Comparison of ENCODE assay signal across 1 cellular context in the genomic region with DNA sequence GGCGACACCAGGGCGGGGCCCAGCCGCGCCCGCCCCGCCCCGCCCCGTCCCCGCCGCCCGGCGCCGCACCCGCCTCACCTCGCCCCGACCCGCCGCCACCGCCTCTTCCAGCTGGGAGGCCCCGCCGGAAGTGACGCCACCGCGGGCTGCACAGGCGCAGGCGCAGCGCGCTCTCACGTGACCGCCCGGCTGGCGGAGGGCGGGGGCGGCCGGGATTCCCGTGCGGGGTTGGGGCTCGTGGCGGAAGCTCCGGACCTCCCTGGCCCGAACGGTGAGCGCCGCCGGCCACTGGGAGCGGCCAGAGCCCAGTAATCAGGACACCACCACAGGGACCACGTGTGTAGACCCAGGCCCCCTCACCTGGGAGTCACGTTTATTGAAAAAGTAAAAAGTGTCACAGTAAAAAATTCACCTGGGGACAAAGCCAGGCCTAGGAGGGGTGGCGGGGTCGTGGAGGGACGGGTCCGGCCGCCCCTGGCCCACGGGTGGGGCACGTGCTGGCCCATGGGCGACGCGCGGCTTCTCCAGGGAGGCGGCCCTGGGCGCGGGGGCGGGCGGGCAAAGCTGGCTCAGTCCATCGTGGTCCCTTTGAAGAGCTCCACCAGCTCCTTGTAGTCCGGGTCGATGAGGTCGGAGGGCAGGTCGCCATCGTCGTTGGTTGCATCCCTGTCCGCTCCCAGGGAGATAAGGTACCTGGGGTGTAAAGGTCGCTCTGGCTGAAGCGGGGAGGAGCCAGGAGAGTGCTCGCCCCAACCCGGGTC.
TF ChIP-seq lines count a peak whose summit lies in the region.

A gene with protein sequence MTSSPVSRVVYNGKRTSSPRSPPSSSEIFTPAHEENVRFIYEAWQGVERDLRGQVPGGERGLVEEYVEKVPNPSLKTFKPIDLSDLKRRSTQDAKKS (minus strand): TSS at position 132 of the 761 bp plus-strand sequence. CDS start 8,785 bp downstream, outside the sequence.

TF ChIP-seq in K562, 482 proteins besides CTCF, POLR2A, EP300 and RAD21 (continued from another document and continues in another):
- TF ChIP-seq, protein P1, sequence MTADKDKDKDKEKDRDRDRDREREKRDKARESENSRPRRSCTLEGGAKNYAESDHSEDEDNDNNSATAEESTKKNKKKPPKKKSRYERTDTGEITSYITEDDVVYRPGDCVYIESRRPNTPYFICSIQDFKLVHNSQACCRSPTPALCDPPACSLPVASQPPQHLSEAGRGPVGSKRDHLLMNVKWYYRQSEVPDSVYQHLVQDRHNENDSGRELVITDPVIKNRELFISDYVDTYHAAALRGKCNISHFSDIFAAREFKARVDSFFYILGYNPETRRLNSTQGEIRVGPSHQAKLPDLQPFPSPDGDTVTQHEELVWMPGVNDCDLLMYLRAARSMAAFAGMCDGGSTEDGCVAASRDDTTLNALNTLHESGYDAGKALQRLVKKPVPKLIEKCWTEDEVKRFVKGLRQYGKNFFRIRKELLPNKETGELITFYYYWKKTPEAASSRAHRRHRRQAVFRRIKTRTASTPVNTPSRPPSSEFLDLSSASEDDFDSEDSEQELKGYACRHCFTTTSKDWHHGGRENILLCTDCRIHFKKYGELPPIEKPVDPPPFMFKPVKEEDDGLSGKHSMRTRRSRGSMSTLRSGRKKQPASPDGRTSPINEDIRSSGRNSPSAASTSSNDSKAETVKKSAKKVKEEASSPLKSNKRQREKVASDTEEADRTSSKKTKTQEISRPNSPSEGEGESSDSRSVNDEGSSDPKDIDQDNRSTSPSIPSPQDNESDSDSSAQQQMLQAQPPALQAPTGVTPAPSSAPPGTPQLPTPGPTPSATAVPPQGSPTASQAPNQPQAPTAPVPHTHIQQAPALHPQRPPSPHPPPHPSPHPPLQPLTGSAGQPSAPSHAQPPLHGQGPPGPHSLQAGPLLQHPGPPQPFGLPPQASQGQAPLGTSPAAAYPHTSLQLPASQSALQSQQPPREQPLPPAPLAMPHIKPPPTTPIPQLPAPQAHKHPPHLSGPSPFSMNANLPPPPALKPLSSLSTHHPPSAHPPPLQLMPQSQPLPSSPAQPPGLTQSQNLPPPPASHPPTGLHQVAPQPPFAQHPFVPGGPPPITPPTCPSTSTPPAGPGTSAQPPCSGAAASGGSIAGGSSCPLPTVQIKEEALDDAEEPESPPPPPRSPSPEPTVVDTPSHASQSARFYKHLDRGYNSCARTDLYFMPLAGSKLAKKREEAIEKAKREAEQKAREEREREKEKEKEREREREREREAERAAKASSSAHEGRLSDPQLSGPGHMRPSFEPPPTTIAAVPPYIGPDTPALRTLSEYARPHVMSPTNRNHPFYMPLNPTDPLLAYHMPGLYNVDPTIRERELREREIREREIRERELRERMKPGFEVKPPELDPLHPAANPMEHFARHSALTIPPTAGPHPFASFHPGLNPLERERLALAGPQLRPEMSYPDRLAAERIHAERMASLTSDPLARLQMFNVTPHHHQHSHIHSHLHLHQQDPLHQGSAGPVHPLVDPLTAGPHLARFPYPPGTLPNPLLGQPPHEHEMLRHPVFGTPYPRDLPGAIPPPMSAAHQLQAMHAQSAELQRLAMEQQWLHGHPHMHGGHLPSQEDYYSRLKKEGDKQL (CRISPR knock-in tag; IDR thresholded peaks at IDR 0.05; ENCODE audit: borderline replicate concordance): no peak
- TF ChIP-seq L3MBTL2 (IDR thresholded peaks at IDR 0.05) (peak; percentile 98), ZC3H4 (CRISPR knock-in tag; IDR thresholded peaks at IDR 0.05; ENCODE audit: borderline replicate concordance) (peak; percentile 97; the same call in 1 of the 2 replicates), SRF (CRISPR knock-in tag; IDR thresholded peaks at IDR 0.05) (peak in 1 of 2 experiments; percentile 52; a peak in 1 of 4 replicates), TBL1XR1 (IDR thresholded peaks at IDR 0.05; ENCODE audit: low read length in 2 of 2) (no peak), HNRNPH1 (optimal IDR thresholded peaks at IDR 0.05; ENCODE audit: low read depth, low read length) (no peak), RFX5 (IDR thresholded peaks at IDR 0.05; ENCODE audit: low read depth, low read length) (no peak), ZNF717 (CRISPR knock-in tag; IDR thresholded peaks at IDR 0.05) (no peak), MEIS2 (IDR thresholded peaks at IDR 0.05; ENCODE audit: partially characterized antibody) (peak; percentile 53), BRCA1 (IDR thresholded peaks at IDR 0.05) (no peak), BRCA1 (CRISPR knock-in tag; IDR thresholded peaks at IDR 0.05) (0 out of 2 replicates have a peak, but pooled peaks have one; percentile 87), ZNF134 (CRISPR knock-in tag; conservative IDR thresholded peaks at IDR 0.05) (no peak), LEF1 (IDR thresholded peaks at IDR 0.05) (peak; percentile 60), NCOA2 (IDR thresholded peaks at IDR 0.05; ENCODE audit: partially characterized antibody in 2 of 2) (no peak), BCOR (IDR thresholded peaks at IDR 0.05) (no peak), NFRKB (IDR thresholded peaks at IDR 0.05; ENCODE audit: low read depth) (0 out of 2 replicates have a peak, but pooled peaks have one; percentile 48), LCOR (CRISPR knock-in tag; IDR thresholded peaks at IDR 0.05) (no peak), ZBTB8A (IDR thresholded peaks at IDR 0.05; ENCODE audit: partially characterized antibody) (no peak), DIDO1 (tag; IDR thresholded peaks at IDR 0.05; ENCODE audit: low read depth) (no peak)
- TF ChIP-seq, protein P2, sequence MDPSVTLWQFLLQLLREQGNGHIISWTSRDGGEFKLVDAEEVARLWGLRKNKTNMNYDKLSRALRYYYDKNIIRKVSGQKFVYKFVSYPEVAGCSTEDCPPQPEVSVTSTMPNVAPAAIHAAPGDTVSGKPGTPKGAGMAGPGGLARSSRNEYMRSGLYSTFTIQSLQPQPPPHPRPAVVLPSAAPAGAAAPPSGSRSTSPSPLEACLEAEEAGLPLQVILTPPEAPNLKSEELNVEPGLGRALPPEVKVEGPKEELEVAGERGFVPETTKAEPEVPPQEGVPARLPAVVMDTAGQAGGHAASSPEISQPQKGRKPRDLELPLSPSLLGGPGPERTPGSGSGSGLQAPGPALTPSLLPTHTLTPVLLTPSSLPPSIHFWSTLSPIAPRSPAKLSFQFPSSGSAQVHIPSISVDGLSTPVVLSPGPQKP (CRISPR knock-in tag; IDR thresholded peaks at IDR 0.05): no peak
- TF ChIP-seq, protein P3, sequence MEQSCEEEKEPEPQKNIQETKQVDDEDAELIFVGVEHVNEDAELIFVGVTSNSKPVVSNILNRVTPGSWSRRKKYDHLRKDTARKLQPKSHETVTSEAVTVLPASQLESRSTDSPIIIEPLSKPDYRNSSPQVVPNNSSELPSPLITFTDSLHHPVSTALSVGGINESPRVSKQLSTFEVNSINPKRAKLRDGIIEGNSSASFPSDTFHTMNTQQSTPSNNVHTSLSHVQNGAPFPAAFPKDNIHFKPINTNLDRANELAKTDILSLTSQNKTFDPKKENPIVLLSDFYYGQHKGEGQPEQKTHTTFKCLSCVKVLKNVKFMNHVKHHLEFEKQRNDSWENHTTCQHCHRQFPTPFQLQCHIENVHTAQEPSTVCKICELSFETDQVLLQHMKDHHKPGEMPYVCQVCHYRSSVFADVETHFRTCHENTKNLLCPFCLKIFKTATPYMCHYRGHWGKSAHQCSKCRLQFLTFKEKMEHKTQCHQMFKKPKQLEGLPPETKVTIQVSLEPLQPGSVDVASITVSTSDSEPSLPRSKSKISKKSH (CRISPR knock-in tag; IDR thresholded peaks at IDR 0.05): no peak
- TF ChIP-seq, protein P4, sequence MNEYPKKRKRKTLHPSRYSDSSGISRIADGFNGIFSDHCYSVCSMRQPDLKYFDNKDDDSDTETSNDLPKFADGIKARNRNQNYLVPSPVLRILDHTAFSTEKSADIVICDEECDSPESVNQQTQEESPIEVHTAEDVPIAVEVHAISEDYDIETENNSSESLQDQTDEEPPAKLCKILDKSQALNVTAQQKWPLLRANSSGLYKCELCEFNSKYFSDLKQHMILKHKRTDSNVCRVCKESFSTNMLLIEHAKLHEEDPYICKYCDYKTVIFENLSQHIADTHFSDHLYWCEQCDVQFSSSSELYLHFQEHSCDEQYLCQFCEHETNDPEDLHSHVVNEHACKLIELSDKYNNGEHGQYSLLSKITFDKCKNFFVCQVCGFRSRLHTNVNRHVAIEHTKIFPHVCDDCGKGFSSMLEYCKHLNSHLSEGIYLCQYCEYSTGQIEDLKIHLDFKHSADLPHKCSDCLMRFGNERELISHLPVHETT (CRISPR knock-in tag; conservative IDR thresholded peaks at IDR 0.05 in 1 of 2, IDR thresholded peaks at IDR 0.05 in 1 of 2): peak in 1 of 2 experiments; percentile 96; a peak in 1 of 4 replicates
- TF ChIP-seq, protein P5, sequence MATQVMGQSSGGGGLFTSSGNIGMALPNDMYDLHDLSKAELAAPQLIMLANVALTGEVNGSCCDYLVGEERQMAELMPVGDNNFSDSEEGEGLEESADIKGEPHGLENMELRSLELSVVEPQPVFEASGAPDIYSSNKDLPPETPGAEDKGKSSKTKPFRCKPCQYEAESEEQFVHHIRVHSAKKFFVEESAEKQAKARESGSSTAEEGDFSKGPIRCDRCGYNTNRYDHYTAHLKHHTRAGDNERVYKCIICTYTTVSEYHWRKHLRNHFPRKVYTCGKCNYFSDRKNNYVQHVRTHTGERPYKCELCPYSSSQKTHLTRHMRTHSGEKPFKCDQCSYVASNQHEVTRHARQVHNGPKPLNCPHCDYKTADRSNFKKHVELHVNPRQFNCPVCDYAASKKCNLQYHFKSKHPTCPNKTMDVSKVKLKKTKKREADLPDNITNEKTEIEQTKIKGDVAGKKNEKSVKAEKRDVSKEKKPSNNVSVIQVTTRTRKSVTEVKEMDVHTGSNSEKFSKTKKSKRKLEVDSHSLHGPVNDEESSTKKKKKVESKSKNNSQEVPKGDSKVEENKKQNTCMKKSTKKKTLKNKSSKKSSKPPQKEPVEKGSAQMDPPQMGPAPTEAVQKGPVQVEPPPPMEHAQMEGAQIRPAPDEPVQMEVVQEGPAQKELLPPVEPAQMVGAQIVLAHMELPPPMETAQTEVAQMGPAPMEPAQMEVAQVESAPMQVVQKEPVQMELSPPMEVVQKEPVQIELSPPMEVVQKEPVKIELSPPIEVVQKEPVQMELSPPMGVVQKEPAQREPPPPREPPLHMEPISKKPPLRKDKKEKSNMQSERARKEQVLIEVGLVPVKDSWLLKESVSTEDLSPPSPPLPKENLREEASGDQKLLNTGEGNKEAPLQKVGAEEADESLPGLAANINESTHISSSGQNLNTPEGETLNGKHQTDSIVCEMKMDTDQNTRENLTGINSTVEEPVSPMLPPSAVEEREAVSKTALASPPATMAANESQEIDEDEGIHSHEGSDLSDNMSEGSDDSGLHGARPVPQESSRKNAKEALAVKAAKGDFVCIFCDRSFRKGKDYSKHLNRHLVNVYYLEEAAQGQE (CRISPR knock-in tag; IDR thresholded peaks at IDR 0.05; ENCODE audit: low read depth): no peak
- TF ChIP-seq, protein P6, sequence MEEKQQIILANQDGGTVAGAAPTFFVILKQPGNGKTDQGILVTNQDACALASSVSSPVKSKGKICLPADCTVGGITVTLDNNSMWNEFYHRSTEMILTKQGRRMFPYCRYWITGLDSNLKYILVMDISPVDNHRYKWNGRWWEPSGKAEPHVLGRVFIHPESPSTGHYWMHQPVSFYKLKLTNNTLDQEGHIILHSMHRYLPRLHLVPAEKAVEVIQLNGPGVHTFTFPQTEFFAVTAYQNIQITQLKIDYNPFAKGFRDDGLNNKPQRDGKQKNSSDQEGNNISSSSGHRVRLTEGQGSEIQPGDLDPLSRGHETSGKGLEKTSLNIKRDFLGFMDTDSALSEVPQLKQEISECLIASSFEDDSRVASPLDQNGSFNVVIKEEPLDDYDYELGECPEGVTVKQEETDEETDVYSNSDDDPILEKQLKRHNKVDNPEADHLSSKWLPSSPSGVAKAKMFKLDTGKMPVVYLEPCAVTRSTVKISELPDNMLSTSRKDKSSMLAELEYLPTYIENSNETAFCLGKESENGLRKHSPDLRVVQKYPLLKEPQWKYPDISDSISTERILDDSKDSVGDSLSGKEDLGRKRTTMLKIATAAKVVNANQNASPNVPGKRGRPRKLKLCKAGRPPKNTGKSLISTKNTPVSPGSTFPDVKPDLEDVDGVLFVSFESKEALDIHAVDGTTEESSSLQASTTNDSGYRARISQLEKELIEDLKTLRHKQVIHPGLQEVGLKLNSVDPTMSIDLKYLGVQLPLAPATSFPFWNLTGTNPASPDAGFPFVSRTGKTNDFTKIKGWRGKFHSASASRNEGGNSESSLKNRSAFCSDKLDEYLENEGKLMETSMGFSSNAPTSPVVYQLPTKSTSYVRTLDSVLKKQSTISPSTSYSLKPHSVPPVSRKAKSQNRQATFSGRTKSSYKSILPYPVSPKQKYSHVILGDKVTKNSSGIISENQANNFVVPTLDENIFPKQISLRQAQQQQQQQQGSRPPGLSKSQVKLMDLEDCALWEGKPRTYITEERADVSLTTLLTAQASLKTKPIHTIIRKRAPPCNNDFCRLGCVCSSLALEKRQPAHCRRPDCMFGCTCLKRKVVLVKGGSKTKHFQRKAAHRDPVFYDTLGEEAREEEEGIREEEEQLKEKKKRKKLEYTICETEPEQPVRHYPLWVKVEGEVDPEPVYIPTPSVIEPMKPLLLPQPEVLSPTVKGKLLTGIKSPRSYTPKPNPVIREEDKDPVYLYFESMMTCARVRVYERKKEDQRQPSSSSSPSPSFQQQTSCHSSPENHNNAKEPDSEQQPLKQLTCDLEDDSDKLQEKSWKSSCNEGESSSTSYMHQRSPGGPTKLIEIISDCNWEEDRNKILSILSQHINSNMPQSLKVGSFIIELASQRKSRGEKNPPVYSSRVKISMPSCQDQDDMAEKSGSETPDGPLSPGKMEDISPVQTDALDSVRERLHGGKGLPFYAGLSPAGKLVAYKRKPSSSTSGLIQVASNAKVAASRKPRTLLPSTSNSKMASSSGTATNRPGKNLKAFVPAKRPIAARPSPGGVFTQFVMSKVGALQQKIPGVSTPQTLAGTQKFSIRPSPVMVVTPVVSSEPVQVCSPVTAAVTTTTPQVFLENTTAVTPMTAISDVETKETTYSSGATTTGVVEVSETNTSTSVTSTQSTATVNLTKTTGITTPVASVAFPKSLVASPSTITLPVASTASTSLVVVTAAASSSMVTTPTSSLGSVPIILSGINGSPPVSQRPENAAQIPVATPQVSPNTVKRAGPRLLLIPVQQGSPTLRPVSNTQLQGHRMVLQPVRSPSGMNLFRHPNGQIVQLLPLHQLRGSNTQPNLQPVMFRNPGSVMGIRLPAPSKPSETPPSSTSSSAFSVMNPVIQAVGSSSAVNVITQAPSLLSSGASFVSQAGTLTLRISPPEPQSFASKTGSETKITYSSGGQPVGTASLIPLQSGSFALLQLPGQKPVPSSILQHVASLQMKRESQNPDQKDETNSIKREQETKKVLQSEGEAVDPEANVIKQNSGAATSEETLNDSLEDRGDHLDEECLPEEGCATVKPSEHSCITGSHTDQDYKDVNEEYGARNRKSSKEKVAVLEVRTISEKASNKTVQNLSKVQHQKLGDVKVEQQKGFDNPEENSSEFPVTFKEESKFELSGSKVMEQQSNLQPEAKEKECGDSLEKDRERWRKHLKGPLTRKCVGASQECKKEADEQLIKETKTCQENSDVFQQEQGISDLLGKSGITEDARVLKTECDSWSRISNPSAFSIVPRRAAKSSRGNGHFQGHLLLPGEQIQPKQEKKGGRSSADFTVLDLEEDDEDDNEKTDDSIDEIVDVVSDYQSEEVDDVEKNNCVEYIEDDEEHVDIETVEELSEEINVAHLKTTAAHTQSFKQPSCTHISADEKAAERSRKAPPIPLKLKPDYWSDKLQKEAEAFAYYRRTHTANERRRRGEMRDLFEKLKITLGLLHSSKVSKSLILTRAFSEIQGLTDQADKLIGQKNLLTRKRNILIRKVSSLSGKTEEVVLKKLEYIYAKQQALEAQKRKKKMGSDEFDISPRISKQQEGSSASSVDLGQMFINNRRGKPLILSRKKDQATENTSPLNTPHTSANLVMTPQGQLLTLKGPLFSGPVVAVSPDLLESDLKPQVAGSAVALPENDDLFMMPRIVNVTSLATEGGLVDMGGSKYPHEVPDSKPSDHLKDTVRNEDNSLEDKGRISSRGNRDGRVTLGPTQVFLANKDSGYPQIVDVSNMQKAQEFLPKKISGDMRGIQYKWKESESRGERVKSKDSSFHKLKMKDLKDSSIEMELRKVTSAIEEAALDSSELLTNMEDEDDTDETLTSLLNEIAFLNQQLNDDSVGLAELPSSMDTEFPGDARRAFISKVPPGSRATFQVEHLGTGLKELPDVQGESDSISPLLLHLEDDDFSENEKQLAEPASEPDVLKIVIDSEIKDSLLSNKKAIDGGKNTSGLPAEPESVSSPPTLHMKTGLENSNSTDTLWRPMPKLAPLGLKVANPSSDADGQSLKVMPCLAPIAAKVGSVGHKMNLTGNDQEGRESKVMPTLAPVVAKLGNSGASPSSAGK (IDR thresholded peaks at IDR 0.05): peak; percentile 97
